In the genomic region with DNA sequence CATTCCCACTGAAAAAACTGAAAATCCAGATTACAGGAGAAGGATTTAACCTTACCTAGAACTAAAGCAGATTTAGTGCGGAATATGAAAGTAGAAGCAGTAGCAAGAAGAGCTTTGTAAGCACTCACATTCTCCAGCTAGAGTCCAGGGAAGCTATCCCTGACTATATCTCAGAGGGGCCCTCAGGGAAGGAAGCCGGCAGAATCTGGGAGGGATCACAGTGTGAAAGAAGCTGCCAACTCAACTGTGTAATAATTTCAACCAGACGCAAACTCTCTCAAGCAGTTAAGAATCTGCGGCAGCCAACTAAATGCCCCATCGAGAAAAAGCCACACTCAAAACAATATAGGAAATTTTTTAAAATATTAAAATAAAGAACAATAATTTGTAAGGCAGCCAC, we compare ENCODE assay signal across 15 cellular contexts.
DNase-seq lines count a peak whose midpoint lies in the region; ATAC-seq and TF ChIP-seq lines count a peak whose summit lies in the region.
"Had no signal": no experiment of that assay in that cellular context is flagged by ENCODE, and none has a peak within 500 bp of the region (broad histone marks: within the 10 kb centered on the region; RNA-seq: fewer than 3 reads in every experiment).

No MANE protein-coding gene starts in this region.

- peaks cover 22% of the 10 kb centered on the region for H3K4me1 Mint-ChIP-seq in nephron progenitor cell
- H3K4me1 Mint-ChIP-seq in WTC11: peaks cover 14% of the 10 kb centered on the region; the same call in 1 of the 2 replicates
- H3K4me1 Mint-ChIP-seq in stimulated activated naive B cell treated with anti-CD40 and anti-IgM and Interleukin-4, amounts not matched to agents 10 μg/mL and 1 μg/mL and 100 μg/mL, for 72 hours: peaks cover 17 to 25% of the 10 kb centered on the region in 2 donors

- no peak overlapping the region for H3K27ac ChIP-seq in left ventricle myocardium inferior (replicated peaks)
- H3K27ac ChIP-seq: suprapubic skin had no signal

- no peaks in the 10 kb centered on the region for H3K27me3 ChIP-seq in left ventricle myocardium inferior (ENCODE audit: low read depth)
- H3K27me3 ChIP-seq: suprapubic skin had no signal

- DNase-seq in Right ventricle myocardium superior: no peak
- DNase-seq in left ventricle myocardium inferior: no peak
- DNase-seq in fibroblast of pulmonary artery (ENCODE audit: low read depth): peak; percentile 41
- DNase-seq in nephron progenitor cell: no peak
- DNase-seq in WTC11 (ENCODE audit: low spot score): no peak
- no peak for DNase-seq in stimulated activated naive B cell treated with anti-CD40 and anti-IgM and Interleukin-4, amounts not matched to agents 10 μg/mL and 1 μg/mL and 100 μg/mL, for 72 hours
- DNase-seq: activated CD4-positive, alpha-beta memory T cell treated with anti-CD3 and anti-CD28 coated beads for 36 hours; activated effector memory CD4-positive, alpha-beta T cell treated with Interleukin-2 at 50 U/mL for 16 hours; caudate nucleus; NCI-H1105 treated with DMSO at 0.1 percent for 48 hours; NCI-H510A treated with DMSO at 0.1 percent for 48 hours; T1000 had no signal

- TF ChIP-seq CTCF in left ventricle myocardium inferior (IDR thresholded peaks at IDR 0.05; ENCODE audit: borderline replicate concordance): no peak
- TF ChIP-seq CTCF in fibroblast of pulmonary artery (IDR thresholded peaks at IDR 0.05; ENCODE audit: low read length, missing control alignments): no peak
- TF ChIP-seq CTCF in nephron progenitor cell (IDR thresholded peaks at IDR 0.05): no peak
- TF ChIP-seq CTCF in WTC11 (IDR thresholded peaks at IDR 0.05): no peak

- H3K4me3 Mint-ChIP-seq in nephron progenitor cell (no peak overlapping the region), WTC11 (no peak overlapping the region)
- H3K4me3 Mint-ChIP-seq in stimulated activated naive B cell treated with anti-CD40 and anti-IgM and Interleukin-4, amounts not matched to agents 10 μg/mL and 1 μg/mL and 100 μg/mL, for 72 hours: no peak overlapping the region
- H3K4me3 Mint-ChIP-seq: activated CD4-positive, alpha-beta memory T cell treated with anti-CD3 and anti-CD28 coated beads for 36 hours had no signal

- H3K9me3 Mint-ChIP-seq in nephron progenitor cell: peaks cover 10% of the 10 kb centered on the region
- no peaks in the 10 kb centered on the region for H3K9me3 Mint-ChIP-seq in WTC11
- no peaks in the 10 kb centered on the region for H3K9me3 Mint-ChIP-seq in stimulated activated naive B cell treated with anti-CD40 and anti-IgM and Interleukin-4, amounts not matched to agents 10 μg/mL and 1 μg/mL and 100 μg/mL, for 72 hours
- H3K9me3 Mint-ChIP-seq: activated CD4-positive, alpha-beta memory T cell treated with anti-CD3 and anti-CD28 coated beads for 36 hours had no signal

- no peaks in the 10 kb centered on the region for H3K9me3 ChIP-seq in left ventricle myocardium inferior (replicated peaks)
- H3K9me3 ChIP-seq: suprapubic skin had no signal

- intact Hi-C loops in Right ventricle myocardium superior (cut with DNase I): no loop called here
- intact Hi-C loops in left ventricle myocardium inferior (cut with micrococcal nuclease): no loop called here

- H3K27me3 Mint-ChIP-seq in nephron progenitor cell (ENCODE audit: low read depth, poor library complexity) (no peaks in the 10 kb centered on the region), WTC11 (ENCODE audit: low read depth) (no peaks in the 10 kb centered on the region)
- no peaks in the 10 kb centered on the region for H3K27me3 Mint-ChIP-seq in stimulated activated naive B cell treated with anti-CD40 and anti-IgM and Interleukin-4, amounts not matched to agents 10 μg/mL and 1 μg/mL and 100 μg/mL, for 72 hours
- H3K27me3 Mint-ChIP-seq: activated CD4-positive, alpha-beta memory T cell treated with anti-CD3 and anti-CD28 coated beads for 36 hours had no signal

- peak overlapping the region; percentile 77 for H3K27ac Mint-ChIP-seq in nephron progenitor cell
- no peak overlapping the region; the same call in 1 of the 2 replicates for H3K27ac Mint-ChIP-seq in WTC11
- H3K27ac Mint-ChIP-seq in stimulated activated naive B cell treated with anti-CD40 and anti-IgM and Interleukin-4, amounts not matched to agents 10 μg/mL and 1 μg/mL and 100 μg/mL, for 72 hours: no peak overlapping the region
- H3K27ac Mint-ChIP-seq: activated CD4-positive, alpha-beta memory T cell treated with anti-CD3 and anti-CD28 coated beads for 36 hours had no signal

- no peak overlapping the region for H3K4me3 ChIP-seq in left ventricle myocardium inferior
- no peak overlapping the region for H3K4me3 ChIP-seq in fibroblast of pulmonary artery (replicated peaks; ENCODE audit: low read depth, low read length)
- H3K4me3 ChIP-seq: suprapubic skin had no signal

- H3K36me3 ChIP-seq in left ventricle myocardium inferior: no peaks in the 10 kb centered on the region
- H3K36me3 ChIP-seq: suprapubic skin had no signal

- POLR2A ChIA-PET in WTC11 (lab: Charles Lee): no interaction called here

- peaks cover 4% of the 10 kb centered on the region for H3K4me1 ChIP-seq in left ventricle myocardium inferior
- H3K4me1 ChIP-seq: suprapubic skin had no signal

- H3K36me3 Mint-ChIP-seq in nephron progenitor cell (ENCODE audit: low read depth) (peaks cover 35% of the 10 kb centered on the region), WTC11 (no peaks in the 10 kb centered on the region)
- peaks cover 20 to 40% of the 10 kb centered on the region in 2 donors for H3K36me3 Mint-ChIP-seq in stimulated activated naive B cell treated with anti-CD40 and anti-IgM and Interleukin-4, amounts not matched to agents 10 μg/mL and 1 μg/mL and 100 μg/mL, for 72 hours

- peak; percentile 85 for ATAC-seq in Right ventricle myocardium superior (ENCODE audit: poor library complexity)
- no peak for ATAC-seq in GM19035 (IDR thresholded peaks at IDR 0.05; ENCODE audit: unreplicated experiment)
- no peak for ATAC-seq in WTC11
- ATAC-seq in stimulated activated naive B cell treated with anti-CD40 and anti-IgM and Interleukin-4, amounts not matched to agents 10 μg/mL and 1 μg/mL and 100 μg/mL, for 72 hours (replicated peaks): no peak
- ATAC-seq in HG02938 (IDR thresholded peaks at IDR 0.05; ENCODE audit: unreplicated experiment): no peak

- CTCF ChIA-PET in WTC11 (lab: Charles Lee): no interaction called here

TF ChIP-seq in WTC11, 78 proteins besides CTCF, POLR2A, EP300 and RAD21 (continues in another document):
- no peak for TF ChIP-seq ZNF317 (CRISPR knock-in tag; IDR thresholded peaks at IDR 0.05; ENCODE audit: borderline replicate concordance, low read depth)
- TF ChIP-seq, protein P1, sequence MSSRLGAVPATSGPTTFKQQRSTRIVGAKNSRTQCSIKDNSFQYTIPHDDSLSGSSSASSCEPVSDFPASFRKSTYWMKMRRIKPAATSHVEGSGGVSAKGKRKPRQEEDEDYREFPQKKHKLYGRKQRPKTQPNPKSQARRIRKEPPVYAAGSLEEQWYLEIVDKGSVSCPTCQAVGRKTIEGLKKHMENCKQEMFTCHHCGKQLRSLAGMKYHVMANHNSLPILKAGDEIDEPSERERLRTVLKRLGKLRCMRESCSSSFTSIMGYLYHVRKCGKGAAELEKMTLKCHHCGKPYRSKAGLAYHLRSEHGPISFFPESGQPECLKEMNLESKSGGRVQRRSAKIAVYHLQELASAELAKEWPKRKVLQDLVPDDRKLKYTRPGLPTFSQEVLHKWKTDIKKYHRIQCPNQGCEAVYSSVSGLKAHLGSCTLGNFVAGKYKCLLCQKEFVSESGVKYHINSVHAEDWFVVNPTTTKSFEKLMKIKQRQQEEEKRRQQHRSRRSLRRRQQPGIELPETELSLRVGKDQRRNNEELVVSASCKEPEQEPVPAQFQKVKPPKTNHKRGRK (CRISPR knock-in tag; IDR thresholded peaks at IDR 0.05; ENCODE audit: borderline replicate concordance): no peak
- no peak for TF ChIP-seq NR2C2 (CRISPR knock-in tag; IDR thresholded peaks at IDR 0.05)
- TF ChIP-seq CDX4 (CRISPR knock-in tag; IDR thresholded peaks at IDR 0.05; ENCODE audit: borderline replicate concordance): no peak
- TF ChIP-seq, protein P2, sequence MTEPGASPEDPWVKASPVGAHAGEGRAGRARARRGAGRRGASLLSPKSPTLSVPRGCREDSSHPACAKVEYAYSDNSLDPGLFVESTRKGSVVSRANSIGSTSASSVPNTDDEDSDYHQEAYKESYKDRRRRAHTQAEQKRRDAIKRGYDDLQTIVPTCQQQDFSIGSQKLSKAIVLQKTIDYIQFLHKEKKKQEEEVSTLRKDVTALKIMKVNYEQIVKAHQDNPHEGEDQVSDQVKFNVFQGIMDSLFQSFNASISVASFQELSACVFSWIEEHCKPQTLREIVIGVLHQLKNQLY (CRISPR knock-in tag; IDR thresholded peaks at IDR 0.05): no peak
- no peak for TF ChIP-seq ATF6 (CRISPR knock-in tag; IDR thresholded peaks at IDR 0.05)
